In genomic region chr20:44129996-44130718, GRCh38 we compare ENCODE assay signal across 1 cellular context.
TF ChIP-seq lines count a peak whose summit lies in the region.

No MANE protein-coding gene starts in this region.

TF ChIP-seq in HepG2, 621 proteins besides CTCF, POLR2A, EP300 and RAD21:
- TF ChIP-seq ZNF331 (CRISPR knock-in tag; IDR thresholded peaks at IDR 0.05) (no peak), ZNF709 (CRISPR knock-in tag; IDR thresholded peaks at IDR 0.05) (no peak), GLMP (CRISPR knock-in tag; IDR thresholded peaks at IDR 0.05; ENCODE audit: borderline replicate concordance) (no peak), NFYC (CRISPR knock-in tag; IDR thresholded peaks at IDR 0.05) (no peak), ZNF34 (CRISPR knock-in tag; IDR thresholded peaks at IDR 0.05; ENCODE audit: borderline replicate concordance) (no peak), RBAK (CRISPR knock-in tag; IDR thresholded peaks at IDR 0.05) (no peak), SRSF4 (IDR thresholded peaks at IDR 0.05; ENCODE audit: low read depth, low read length, poor library complexity, severe bottlenecking) (no peak), TMF1 (CRISPR knock-in tag; IDR thresholded peaks at IDR 0.05; ENCODE audit: low read depth) (no peak)
